36 cellular contexts compared by ENCODE assay signal in genomic region chrX:151759041-151759440, GRCh38. TPM values are rescaled to one million over a fixed set of nuclear protein-coding genes. Genes with fewer than 3 reads are reported as not detected.
DNase-seq lines count a peak whose midpoint lies in the region; FAIRE-seq and TF ChIP-seq lines count a peak whose summit lies in the region.
"Had no signal": no experiment of that assay in that cellular context is flagged by ENCODE, and none has a peak within 500 bp of the region (broad histone marks: within the 10 kb centered on the region; RNA-seq: fewer than 3 reads in every experiment).

No MANE protein-coding gene starts in this region.

- H3K4me3 ChIP-seq in astrocyte (ENCODE audit: insufficient read depth, low read depth, low read length) = no peak overlapping the region
- no peak overlapping the region for H3K4me3 ChIP-seq in OCI-LY7 (ENCODE audit: low read depth, low read length, poor library complexity, severe bottlenecking)
- H3K4me3 ChIP-seq: A549; BLaER1; BLaER1 treated with 17β-estradiol and CSF1 and Interleukin-3, amounts not matched to agents 10 nM and 100 nM had no signal

- H3K79me2 ChIP-seq in astrocyte (ENCODE audit: insufficient read depth, low read length) = no peaks in the 10 kb centered on the region
- H3K79me2 ChIP-seq in OCI-LY7 (ENCODE audit: insufficient read depth, low read depth, low read length) = no peaks in the 10 kb centered on the region

- H3K27me3 Mint-ChIP-seq in astrocyte (ENCODE audit: low read depth, unreplicated experiment) = peaks cover 24% of the 10 kb centered on the region
- H3K27me3 Mint-ChIP-seq: B cell; CD4-positive, CD25-positive, alpha-beta regulatory T cell had no signal

- no peaks in the 10 kb centered on the region for H3K36me3 Mint-ChIP-seq in astrocyte (ENCODE audit: low read depth, unreplicated experiment)
- H3K36me3 Mint-ChIP-seq: CD14-positive monocyte; CD4-positive, alpha-beta memory T cell; CD4-positive, CD25-positive, alpha-beta regulatory T cell; CD8-positive, alpha-beta memory T cell; CD8-positive, alpha-beta T cell had no signal

- H4K20me1 ChIP-seq in astrocyte (ENCODE audit: insufficient read depth, low read length) = no peaks in the 10 kb centered on the region
- no peaks in the 10 kb centered on the region for H4K20me1 ChIP-seq in OCI-LY7 (ENCODE audit: insufficient read depth, low read length)
- H4K20me1 ChIP-seq: BLaER1 had no signal

- CTCF ChIA-PET in OCI-LY7 (lab: Charles Lee; ENCODE audit: unreplicated experiment) = no interaction called here

- H3K9me3 ChIP-seq in astrocyte (ENCODE audit: insufficient read depth, low read depth, low read length) = no peaks in the 10 kb centered on the region
- no peaks in the 10 kb centered on the region for H3K9me3 ChIP-seq in OCI-LY7 (ENCODE audit: low read length)
- H3K9me3 ChIP-seq: A549; BE2C; BLaER1; BLaER1 treated with 17β-estradiol and CSF1 and Interleukin-3, amounts not matched to agents 10 nM and 100 nM; Caco-2 had no signal

- no peak overlapping the region for H3K9ac ChIP-seq in astrocyte (ENCODE audit: low read length)
- H3K9ac ChIP-seq: BLaER1; BLaER1 treated with 17β-estradiol and CSF1 and Interleukin-3, amounts not matched to agents 10 nM and 100 nM had no signal

- H3K27ac Mint-ChIP-seq in astrocyte (ENCODE audit: unreplicated experiment) = no peak overlapping the region
- H3K27ac Mint-ChIP-seq: B cell; CD14-positive monocyte; CD4-positive, alpha-beta memory T cell; CD4-positive, alpha-beta T cell; CD4-positive, CD25-positive, alpha-beta regulatory T cell; CD8-positive, alpha-beta memory T cell; CD8-positive, alpha-beta T cell had no signal

- no peak overlapping the region for H3K4me3 Mint-ChIP-seq in astrocyte (ENCODE audit: unreplicated experiment)
- H3K4me3 Mint-ChIP-seq: B cell; CD14-positive monocyte; CD4-positive, alpha-beta memory T cell; CD4-positive, alpha-beta T cell; CD4-positive, CD25-positive, alpha-beta regulatory T cell; CD8-positive, alpha-beta memory T cell; CD8-positive, alpha-beta T cell had no signal

- H3K9me2 ChIP-seq in OCI-LY7 (ENCODE audit: insufficient read depth, low read length) = no peaks in the 10 kb centered on the region

- no peak overlapping the region for H3K27ac ChIP-seq in astrocyte (ENCODE audit: low read depth, low read length)
- H3K27ac ChIP-seq in OCI-LY7 (ENCODE audit: low read depth, low read length, poor library complexity, severe bottlenecking) = no peak overlapping the region
- H3K27ac ChIP-seq: 22Rv1; A549; BLaER1; BLaER1 treated with 17β-estradiol and CSF1 and Interleukin-3, amounts not matched to agents 10 nM and 100 nM; C4-2B had no signal

- H3K36me3 ChIP-seq in astrocyte (ENCODE audit: insufficient read depth, low read length) (no peaks in the 10 kb centered on the region), OCI-LY7 (ENCODE audit: insufficient read depth, low read length) (no peaks in the 10 kb centered on the region)
- H3K36me3 ChIP-seq: BE2C; BLaER1; BLaER1 treated with 17β-estradiol and CSF1 and Interleukin-3, amounts not matched to agents 10 nM and 100 nM had no signal

- POLR2A ChIA-PET in OCI-LY7 (lab: Charles Lee) = no interaction called here

- H3K4me1 ChIP-seq in astrocyte (ENCODE audit: insufficient read depth, low read length) (peaks cover 8% of the 10 kb centered on the region), OCI-LY7 (ENCODE audit: insufficient read depth, low read length, poor library complexity, severe bottlenecking) (no peaks in the 10 kb centered on the region)
- H3K4me1 ChIP-seq: BE2C, BLaER1, Caco-2 had no signal

- H2AFZ ChIP-seq in astrocyte (ENCODE audit: low read depth, low read length) = no peak overlapping the region
- no peak overlapping the region for H2AFZ ChIP-seq in OCI-LY7 (ENCODE audit: low read length)

- H3K4me1 Mint-ChIP-seq in astrocyte (ENCODE audit: low read depth, unreplicated experiment) = no peaks in the 10 kb centered on the region
- H3K4me1 Mint-ChIP-seq: B cell; CD14-positive monocyte; CD4-positive, alpha-beta memory T cell; CD4-positive, CD25-positive, alpha-beta regulatory T cell; CD8-positive, alpha-beta memory T cell had no signal

- FAIRE-seq in astrocyte (lab: Jason Lieb, UNC) = peak; percentile 66
- FAIRE-seq: A204.1, A549, D721Med had no signal

- no peak for DNase-seq in astrocyte (ENCODE audit: low read depth)
- DNase-seq in mesenteric fat pad (ENCODE audit: low spot score) = peak; percentile 53
- DNase-seq in OCI-LY7 (ENCODE audit: low spot score) = no peak
- DNase-seq in HuH-7 (ENCODE audit: low spot score) = no peak
- DNase-seq: 8988T; ACHN; AML-193; BE2C; C1 segment of cervical spinal cord; Caco-2; Calu3; CD4-positive, alpha-beta memory T cell; CD4-positive, alpha-beta T cell; CD4-positive, CD25-positive, alpha-beta regulatory T cell; CD8-positive, alpha-beta memory T cell; CD8-positive, alpha-beta T cell; COR-L47; DMS 273 treated with DMSO at 0.1 percent for 48 hours; DMS153; DMS53; DMS79; DMS79 treated with DMSO at 0.1 percent for 48 hours; DND-41; EL had no signal

- H3K4me2 ChIP-seq in astrocyte (ENCODE audit: low read length) (no peak overlapping the region), OCI-LY7 (ENCODE audit: low read length) (no peak overlapping the region)
- H3K4me2 ChIP-seq: A549; BLaER1; BLaER1 treated with 17β-estradiol and CSF1 and Interleukin-3, amounts not matched to agents 10 nM and 100 nM had no signal

- no peaks in the 10 kb centered on the region for H3K9me3 Mint-ChIP-seq in astrocyte (ENCODE audit: unreplicated experiment)
- H3K9me3 Mint-ChIP-seq: CD14-positive monocyte; CD4-positive, alpha-beta memory T cell; CD4-positive, alpha-beta T cell; CD4-positive, CD25-positive, alpha-beta regulatory T cell; CD8-positive, alpha-beta memory T cell; CD8-positive, alpha-beta T cell had no signal

- intact Hi-C loops in OCI-LY7 (cut with micrococcal nuclease; ENCODE audit: unreplicated experiment) = no loop called here

- no TSS peak for BruUV-seq in OCI-LY7 (replicated peaks; lab: Mats Ljungman, UMichigan)

- H3K27me3 ChIP-seq in astrocyte (ENCODE audit: insufficient read depth, low read length) = no peaks in the 10 kb centered on the region
- H3K27me3 ChIP-seq: BE2C had no signal

- TF ChIP-seq CTCF in astrocyte (IDR thresholded peaks at IDR 0.05; ENCODE audit: insufficient read depth, low read depth, low read length) (no peak), OCI-LY7 (conservative IDR thresholded peaks at IDR 0.05; ENCODE audit: low read length) (no peak)

RNA-seq across cellular contexts. Expression of gene CNGA2, which starts 24.5 kb away (rescaled TPM):
- total RNA-seq in astrocyte (not detected in 2 replicates), mesenteric fat pad (not detected), OCI-LY7 (2022) (not detected in 2 replicates)
- total RNA-seq in OCI-LY7 (2014; rRNA removed; shearing (Covaris generic)) = not detected in 2 replicates
- total RNA-seq: A172; A673; B cell; Caco-2; Calu3; CD4-positive, alpha-beta memory T cell; CD4-positive, alpha-beta T cell; CD4-positive, CD25-positive, alpha-beta regulatory T cell; CD8-positive, alpha-beta memory T cell; CD8-positive, alpha-beta T cell; Daoy had no signal

RNA-seq across cellular contexts. Expression of gene FATE1, which starts 43.2 kb away (rescaled TPM):
- not detected in 2 replicates for total RNA-seq in astrocyte
- not detected for total RNA-seq in mesenteric fat pad
- not detected in 2 replicates for total RNA-seq in OCI-LY7 (2014; rRNA removed; shearing (Covaris generic))
- not detected in 2 replicates for total RNA-seq in OCI-LY7 (2022)
- total RNA-seq: A172; B cell; Caco-2; Calu3; CD4-positive, alpha-beta memory T cell; CD4-positive, alpha-beta T cell; CD4-positive, CD25-positive, alpha-beta regulatory T cell; CD8-positive, alpha-beta memory T cell; CD8-positive, alpha-beta T cell; Daoy had no signal
